16 cellular contexts compared by ENCODE assay signal in genomic region chr7:99469381-99470065, GRCh38. TPM values are rescaled to one million over a fixed set of nuclear protein-coding genes. Genes with fewer than 3 reads are reported as not detected.
DNase-seq lines count a peak whose midpoint lies in the region; ATAC-seq and TF ChIP-seq lines count a peak whose summit lies in the region.
"Had no signal": no experiment of that assay in that cellular context is flagged by ENCODE, and none has a peak within 500 bp of the region (broad histone marks: within the 10 kb centered on the region; RNA-seq: fewer than 3 reads in every experiment).

No MANE protein-coding gene starts in this region.

- WGBS in heart right ventricle, 2 donors: 40 to 44% methylated on average over 23 of the region's 23 CpGs
- 56 to 61% (median 57%) methylated on average over 23 of the region's 23 CpGs for WGBS in spleen, 5 donors

- H3K4me3 Mint-ChIP-seq in WTC11 (peak overlapping the region; percentile 60), type B pancreatic cell (peak overlapping the region; percentile 51)
- H3K4me3 Mint-ChIP-seq: stimulated activated effector memory CD8-positive, alpha-beta T cell treated with anti-CD3 and anti-CD28 coated beads, Interleukin-12 subunit alpha, Interleukin-12 subunit beta, amount 100 ng/mL, for 72 hours had no signal

- H3K27ac Mint-ChIP-seq in WTC11 (peak overlapping the region; percentile 82), type B pancreatic cell (peak overlapping the region; percentile 53)
- H3K27ac Mint-ChIP-seq: stimulated activated effector memory CD8-positive, alpha-beta T cell treated with anti-CD3 and anti-CD28 coated beads, Interleukin-12 subunit alpha, Interleukin-12 subunit beta, amount 100 ng/mL, for 72 hours had no signal

- no peak overlapping the region for H3K9ac ChIP-seq in iPS-15b (ENCODE audit: low read depth, low read length)

- H3K4me1 ChIP-seq in heart right ventricle: peaks cover 4 to 46% (median 34%) of the 10 kb centered on the region in 9 donors
- no peaks in the 10 kb centered on the region for H3K4me1 ChIP-seq in iPS-15b (ENCODE audit: control insufficient read depth, insufficient read depth, low read length)
- peaks cover 17 to 54% (median 29%) of the 10 kb centered on the region in 6 donors for H3K4me1 ChIP-seq in spleen

- H3K4me1 Mint-ChIP-seq in WTC11: peaks cover 22% of the 10 kb centered on the region
- peaks cover 21% of the 10 kb centered on the region for H3K4me1 Mint-ChIP-seq in type B pancreatic cell (ENCODE audit: unreplicated experiment)

- H3K27me3 Mint-ChIP-seq in WTC11 (ENCODE audit: low read depth) (peaks cover 5% of the 10 kb centered on the region; the same call in 1 of the 2 replicates), type B pancreatic cell (peaks cover 19% of the 10 kb centered on the region)

- H3K27ac ChIP-seq in heart right ventricle (peak overlapping the region; percentile 42 to 88 (median 80)), spleen (no peak overlapping the region)
- H3K27ac ChIP-seq: cardiac muscle cell had no signal

- intact Hi-C loops in heart right ventricle (cut with DNase I) (loop anchor here in 1 of 10 donors (2.0 to 5.0 kb wide), 2 partner anchors 33 to 148 kb away; partner anchors contain the start of gene ZSCAN25), left ventricle myocardium superior (cut with micrococcal nuclease) (no loop called here), spleen (cut with DNase I; ENCODE audit: low total_unique reads) (no loop called here)

- no peak for ATAC-seq in heart right ventricle
- no peak for ATAC-seq in left ventricle myocardium superior
- ATAC-seq in WTC11: peak; percentile 2; the same call in 1 of the 2 replicates
- ATAC-seq: stimulated activated effector memory CD8-positive, alpha-beta T cell treated with anti-CD3 and anti-CD28 coated beads, Interleukin-12 subunit alpha, Interleukin-12 subunit beta, amount 100 ng/mL, for 72 hours had no signal

- H3K4me3 ChIP-seq in heart right ventricle (peak overlapping the region in 9 of 10 donors; percentile 23 to 48 (median 33)), iPS-15b (ENCODE audit: low read depth, low read length) (peak overlapping the region; percentile 9), spleen (no peak overlapping the region)
- H3K4me3 ChIP-seq: cardiac muscle cell had no signal

- CTCF ChIA-PET in WTC11 (lab: Charles Lee): interaction anchor here (0.6 to 1.3 kb wide), 2 partner anchors 11 to 23 kb away, joined by 3 to 4 read pairs; no protein-coding TSS in a partner anchor

- H3K9me3 Mint-ChIP-seq in WTC11 (no peaks in the 10 kb centered on the region), type B pancreatic cell (no peaks in the 10 kb centered on the region)
- H3K9me3 Mint-ChIP-seq: stimulated activated effector memory CD8-positive, alpha-beta T cell treated with anti-CD3 and anti-CD28 coated beads, Interleukin-12 subunit alpha, Interleukin-12 subunit beta, amount 100 ng/mL, for 72 hours had no signal

- no peak for TF ChIP-seq POLR2A in spleen (IDR thresholded peaks at IDR 0.05)

- H3K36me3 ChIP-seq in heart right ventricle (peaks cover 0 to 1% (median 0%) of the 10 kb centered on the region in 9 donors), iPS-15b (ENCODE audit: control insufficient read depth, insufficient read depth, low read length) (no peaks in the 10 kb centered on the region), spleen (peaks cover 0 to 3% (median 0%) of the 10 kb centered on the region in 6 donors)
- H3K36me3 ChIP-seq: cardiac muscle cell had no signal

- H3K36me3 Mint-ChIP-seq in WTC11: peaks cover 5% of the 10 kb centered on the region
- peaks cover 12% of the 10 kb centered on the region for H3K36me3 Mint-ChIP-seq in type B pancreatic cell

- POLR2A ChIA-PET in WTC11 (lab: Charles Lee): interaction anchor here (1.2 kb wide), 1 partner anchor 337 kb away, joined by 3 read pairs; no protein-coding TSS in a partner anchor

- DNase-seq in heart right ventricle (no peak), left ventricle myocardium superior (no peak), WTC11 (ENCODE audit: low spot score) (peak; percentile 25), type B pancreatic cell (ENCODE audit: extremely low spot score, unreplicated experiment) (no peak), AG08396 (ENCODE audit: low spot score) (no peak), nucleus accumbens (lab: John Stamatoyannopoulos, UW) (no peak), spleen (no peak)
- DNase-seq: activated CD4-positive, alpha-beta T cell treated with anti-CD3 and anti-CD28 coated beads, Interleukin-2, amount 50 U/mL, for 48 hours; activated naive CD4-positive, alpha-beta T cell treated with anti-CD3 and anti-CD28 coated beads, Interleukin-2, amount 50 U/mL, for 16 hours; hypothalamus; NCI-H1436; NCI-H510A treated with DMSO at 0.1 percent for 48 hours; stimulated activated CD4-positive, alpha-beta T cell treated with anti-CD3 and anti-CD28 coated beads, Interleukin-4, amount 100 ng/mL, for 1 hour had no signal

- no peaks in the 10 kb centered on the region for H3K9me3 ChIP-seq in heart right ventricle
- no peaks in the 10 kb centered on the region for H3K9me3 ChIP-seq in iPS-15b (ENCODE audit: control insufficient read depth, insufficient read depth, low read length)
- no peaks in the 10 kb centered on the region for H3K9me3 ChIP-seq in spleen

- H3K27me3 ChIP-seq in heart right ventricle: no peaks in the 10 kb centered on the region
- H3K27me3 ChIP-seq in iPS-15b (ENCODE audit: control insufficient read depth, insufficient read depth, low read length): no peaks in the 10 kb centered on the region
- no peaks in the 10 kb centered on the region for H3K27me3 ChIP-seq in spleen (replicated peaks in 1 of 7)
- H3K27me3 ChIP-seq: cardiac muscle cell had no signal

- TF ChIP-seq CTCF in heart right ventricle (IDR thresholded peaks at IDR 0.05) (no peak), WTC11 (IDR thresholded peaks at IDR 0.05) (no peak), type B pancreatic cell (conservative IDR thresholded peaks at IDR 0.05) (no peak), spleen (IDR thresholded peaks at IDR 0.05 in 8 of 11, conservative IDR thresholded peaks at IDR 0.05 in 3 of 11) (no peak)

TF ChIP-seq in WTC11, 78 proteins besides CTCF, POLR2A, EP300 and RAD21 (continues in another document):
- TF ChIP-seq FOXJ3 (CRISPR knock-in tag; IDR thresholded peaks at IDR 0.05; ENCODE audit: borderline replicate concordance): no peak
- TF ChIP-seq NFATC4 (CRISPR knock-in tag; IDR thresholded peaks at IDR 0.05): no peak
- TF ChIP-seq MLX (CRISPR knock-in tag; IDR thresholded peaks at IDR 0.05): no peak

RNA-seq across cellular contexts. Expression of gene ZNF789, which starts 3.2 kb away (rescaled TPM):
- total RNA-seq in heart right ventricle (1 to 10 TPM; 1.7 to 5.6 (median 3.7) TPM), left ventricle myocardium superior (2.9 TPM), WTC11 (2021) (11.7 to 14.0 TPM (median 12.8 TPM) in 3 replicates), type B pancreatic cell (ENCODE audit: low replicate concordance) (12.6 and 19.0 TPM in 2 replicates), spleen (10 to 100 TPM in 6 of 7 donors, 1 to 10 TPM in 1; 8.9 to 21.1 (median 13.6) TPM)
- polyA plus RNA-seq in heart right ventricle (10 to 100 TPM in 1 of 2 donors, 1 to 10 TPM in 1; 2.5 to 10.9 TPM), spleen (10 to 100 TPM; 10.7 to 22.5 (median 13.6) TPM)

RNA-seq across cellular contexts. Expression of gene ATP5MF, which starts 3.6 kb away (rescaled TPM):
- total RNA-seq in heart right ventricle (100 to 1,000 TPM; 571 to 924 (median 746) TPM), left ventricle myocardium superior (883 TPM), WTC11 (2021) (454 to 480 TPM (median 463 TPM) in 3 replicates), type B pancreatic cell (ENCODE audit: low replicate concordance) (345 and 403 TPM in 2 replicates), spleen (100 to 1,000 TPM; 129 to 348 (median 166) TPM)
- polyA plus RNA-seq in heart right ventricle (1,000 to 10,000 TPM; 2,534 to 4,161 TPM), spleen (100 to 1,000 TPM; 689 to 920 (median 827) TPM)

RNA-seq across cellular contexts. Expression of gene ZNF394, which starts 30.6 kb away (rescaled TPM):
- total RNA-seq in heart right ventricle: 10 to 100 TPM; 14.1 to 20.2 (median 16.0) TPM
- 10 to 100 TPM; 10.8 to 23.6 TPM for polyA plus RNA-seq in heart right ventricle
- total RNA-seq in left ventricle myocardium superior: 17.4 TPM
- total RNA-seq in WTC11 (2021): 23.0 to 24.0 TPM (median 23.1 TPM) in 3 replicates
- total RNA-seq in type B pancreatic cell (ENCODE audit: low replicate concordance): 24.3 and 31.8 TPM in 2 replicates
- 10 to 100 TPM; 46.3 to 96.2 (median 52.0) TPM for total RNA-seq in spleen
- 10 to 100 TPM; 25.8 to 37.5 (median 32.3) TPM for polyA plus RNA-seq in spleen

RNA-seq across cellular contexts. Expression of gene CPSF4, which starts 30.8 kb away (rescaled TPM):
- 10 to 100 TPM; 12.6 to 21.7 (median 15.7) TPM for total RNA-seq in heart right ventricle
- 10 to 100 TPM; 19.7 to 20.7 TPM for polyA plus RNA-seq in heart right ventricle
- 19.8 TPM for total RNA-seq in left ventricle myocardium superior
- 79.1 to 109 TPM (median 85.8 TPM) in 3 replicates for total RNA-seq in WTC11 (2021)
- total RNA-seq in type B pancreatic cell (ENCODE audit: low replicate concordance): 48.4 and 64.1 TPM in 2 replicates
- total RNA-seq in spleen: 10 to 100 TPM; 29.9 to 40.3 (median 35.1) TPM
- 10 to 100 TPM; 28.7 to 49.6 (median 46.7) TPM for polyA plus RNA-seq in spleen

RNA-seq across cellular contexts. Expression of gene PTCD1, which starts 30.9 kb away (rescaled TPM):
- total RNA-seq in heart right ventricle (1 to 10 TPM; 2.7 to 4.8 (median 3.1) TPM), left ventricle myocardium superior (3.1 TPM), WTC11 (2021) (8.8 to 11.4 TPM (median 11.1 TPM) in 3 replicates), type B pancreatic cell (ENCODE audit: low replicate concordance) (7.9 and 11.3 TPM in 2 replicates), spleen (10 to 100 TPM in 1 of 7 donors, 1 to 10 TPM in 6; 4.0 to 17.5 (median 7.5) TPM)
- polyA plus RNA-seq in heart right ventricle (1 to 10 TPM; 2.4 to 3.2 TPM), spleen (1 to 10 TPM; 2.1 to 4.4 (median 3.2) TPM)

Comparison
In these comparisons a context has a peak if more than half of its experiments do, and no peak if none do; other contexts are left out.
1. H3K27ac ChIP-seq: peak in heart right ventricle (10 of 10); none in spleen (0 of 8).
2. H3K4me3 ChIP-seq: peak in heart right ventricle (9 of 10) and iPS-15b (single experiment); none in spleen (0 of 8).